1 cellular context compared by ENCODE assay signal in the genomic region with DNA sequence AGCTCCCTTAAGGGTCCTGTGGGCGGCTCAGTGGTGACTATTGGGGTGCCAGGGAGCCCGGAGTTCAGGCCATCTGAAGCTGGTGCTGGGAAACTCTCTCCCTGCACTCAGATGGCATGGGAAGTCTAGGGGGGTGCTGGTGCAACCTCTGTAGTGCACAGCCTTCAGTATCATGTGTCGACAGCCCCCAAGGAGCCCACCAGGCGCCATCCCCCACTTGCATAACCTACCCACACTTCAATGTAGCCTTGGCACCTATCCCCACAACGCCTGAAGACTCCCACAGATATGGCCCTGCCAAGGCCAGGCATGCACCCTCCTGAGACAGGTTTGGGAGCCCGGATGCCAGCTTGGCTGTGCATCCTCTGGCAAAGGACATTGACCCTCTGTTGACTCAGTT.
TF ChIP-seq lines count a peak whose summit lies in the region.

No MANE protein-coding gene starts in this region.

TF ChIP-seq in IMR-90, 13 proteins besides CTCF, POLR2A, EP300 and RAD21:
- no peak for TF ChIP-seq CHD1 (IDR thresholded peaks at IDR 0.05; ENCODE audit: low read depth, low read length)
- TF ChIP-seq, protein P1, sequence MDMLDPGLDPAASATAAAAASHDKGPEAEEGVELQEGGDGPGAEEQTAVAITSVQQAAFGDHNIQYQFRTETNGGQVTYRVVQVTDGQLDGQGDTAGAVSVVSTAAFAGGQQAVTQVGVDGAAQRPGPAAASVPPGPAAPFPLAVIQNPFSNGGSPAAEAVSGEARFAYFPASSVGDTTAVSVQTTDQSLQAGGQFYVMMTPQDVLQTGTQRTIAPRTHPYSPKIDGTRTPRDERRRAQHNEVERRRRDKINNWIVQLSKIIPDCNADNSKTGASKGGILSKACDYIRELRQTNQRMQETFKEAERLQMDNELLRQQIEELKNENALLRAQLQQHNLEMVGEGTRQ (IDR thresholded peaks at IDR 0.05; ENCODE audit: low read depth, low read length): no peak
- no peak for TF ChIP-seq CEBPB (IDR thresholded peaks at IDR 0.05; ENCODE audit: low read depth, low read length)
- TF ChIP-seq, protein P2, sequence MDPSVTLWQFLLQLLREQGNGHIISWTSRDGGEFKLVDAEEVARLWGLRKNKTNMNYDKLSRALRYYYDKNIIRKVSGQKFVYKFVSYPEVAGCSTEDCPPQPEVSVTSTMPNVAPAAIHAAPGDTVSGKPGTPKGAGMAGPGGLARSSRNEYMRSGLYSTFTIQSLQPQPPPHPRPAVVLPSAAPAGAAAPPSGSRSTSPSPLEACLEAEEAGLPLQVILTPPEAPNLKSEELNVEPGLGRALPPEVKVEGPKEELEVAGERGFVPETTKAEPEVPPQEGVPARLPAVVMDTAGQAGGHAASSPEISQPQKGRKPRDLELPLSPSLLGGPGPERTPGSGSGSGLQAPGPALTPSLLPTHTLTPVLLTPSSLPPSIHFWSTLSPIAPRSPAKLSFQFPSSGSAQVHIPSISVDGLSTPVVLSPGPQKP (IDR thresholded peaks at IDR 0.05; ENCODE audit: borderline replicate concordance, low read depth, low read length): no peak
- no peak for TF ChIP-seq MAFK (IDR thresholded peaks at IDR 0.05; ENCODE audit: low read depth, low read length)
- TF ChIP-seq FOS (IDR thresholded peaks at IDR 0.05; ENCODE audit: low read depth, low read length): no peak
- no peak for TF ChIP-seq MXI1 (IDR thresholded peaks at IDR 0.05; ENCODE audit: borderline replicate concordance, low read depth, low read length)
- TF ChIP-seq MAZ (IDR thresholded peaks at IDR 0.05; ENCODE audit: borderline replicate concordance, low read depth, low read length): no peak
- no peak for TF ChIP-seq NFE2L2 (IDR thresholded peaks at IDR 0.05; ENCODE audit: low read depth, low read length)
- no peak for TF ChIP-seq SMC3 (IDR thresholded peaks at IDR 0.05; ENCODE audit: low read depth, low read length)
- no peak for TF ChIP-seq BHLHE40 (IDR thresholded peaks at IDR 0.05; ENCODE audit: low read depth, low read length)
- TF ChIP-seq RFX5 (IDR thresholded peaks at IDR 0.05; ENCODE audit: low read depth, low read length): no peak
